Comparison of ENCODE assay signal across 26 cellular contexts in genomic region chr2:85514323-85514722, GRCh38. TPM values are rescaled to one million over a fixed set of nuclear protein-coding genes. Genes with fewer than 3 reads are reported as not detected.
DNase-seq lines count a peak whose midpoint lies in the region; ATAC-seq, FAIRE-seq and TF ChIP-seq lines count a peak whose summit lies in the region.
"Had no signal": no experiment of that assay in that cellular context is flagged by ENCODE, and none has a peak within 500 bp of the region (broad histone marks: within the 10 kb centered on the region; RNA-seq: fewer than 3 reads in every experiment).

No MANE protein-coding gene starts in this region.

- no peaks in the 10 kb centered on the region for H3K79me2 ChIP-seq in K562 (ENCODE audit: control insufficient read depth, insufficient read depth, low read length)

- intact Hi-C loops in Panc1 (cut with micrococcal nuclease; ENCODE audit: unreplicated experiment) (no loop called here), K562 (cut with micrococcal nuclease) (no loop called here)

- in situ Hi-C loops in Panc1 (cut with HindIII; ENCODE audit: low pct_unique_long_range_greater_than_20kb, low sequenced_read_pairs) (no loop called here), K562 (cut with MboI) (no loop called here)

- no peak for TF ChIP-seq POLR2A in K562 (conservative IDR thresholded peaks at IDR 0.05)

- H3K27ac ChIP-seq in C4-2B (peak overlapping the region; percentile 52), Panc1 (ENCODE audit: low read length) (peak overlapping the region; percentile 94), K562 (ENCODE audit: extremely low read depth, low read depth, low read length) (no peak overlapping the region)
- H3K27ac ChIP-seq: 22Rv1; BLaER1 treated with 17β-estradiol and CSF1 and Interleukin-3, amounts not matched to agents 10 nM and 100 nM had no signal

- H3K27me3 ChIP-seq in Panc1 (ENCODE audit: control insufficient read depth, insufficient read depth, low read length) (no peaks in the 10 kb centered on the region), K562 (ENCODE audit: control insufficient read depth in 2 of 2, insufficient read depth in 2 of 2, low read length in 2 of 2) (no peaks in the 10 kb centered on the region)
- H3K27me3 ChIP-seq: BLaER1 treated with 17β-estradiol and CSF1 and Interleukin-3, amounts not matched to agents 10 nM and 100 nM had no signal

- BruUV-seq in Panc1 (replicated peaks; lab: Mats Ljungman, UMichigan) (no TSS peak), K562 (replicated peaks; lab: Mats Ljungman, UMichigan) (no TSS peak)

- no peak for ATAC-seq in Panc1
- ATAC-seq in K562, result no peak
- no peak for ATAC-seq in HG03342 (IDR thresholded peaks at IDR 0.05; ENCODE audit: unreplicated experiment)
- ATAC-seq: A549, GM12878 had no signal

- H3K9me3 ChIP-seq in Panc1 (ENCODE audit: control insufficient read depth, insufficient read depth, low read depth, low read length), result no peaks in the 10 kb centered on the region
- no peaks in the 10 kb centered on the region for H3K9me3 ChIP-seq in K562 (replicated peaks; ENCODE audit: control insufficient read depth, insufficient read depth, low read depth, low read length)
- H3K9me3 ChIP-seq: A549 had no signal

- no peaks in the 10 kb centered on the region for H3K9me1 ChIP-seq in K562 (ENCODE audit: control insufficient read depth, insufficient read depth, low read length)

- no peak overlapping the region for H3K4me3 Mint-ChIP-seq in glutamatergic neuron (ENCODE audit: unreplicated experiment)
- H3K4me3 Mint-ChIP-seq: B cell; CD14-positive monocyte; CD4-positive, alpha-beta memory T cell; CD4-positive, CD25-positive, alpha-beta regulatory T cell; CD8-positive, alpha-beta memory T cell had no signal

- no peaks in the 10 kb centered on the region for H3K4me1 Mint-ChIP-seq in glutamatergic neuron (ENCODE audit: low read depth, unreplicated experiment)
- H3K4me1 Mint-ChIP-seq: B cell; CD4-positive, alpha-beta memory T cell; CD4-positive, CD25-positive, alpha-beta regulatory T cell; CD8-positive, alpha-beta memory T cell had no signal

- TF ChIP-seq RAD21 in K562 (CRISPR knock-in tag; conservative IDR thresholded peaks at IDR 0.05 in 1 of 2, IDR thresholded peaks at IDR 0.05 in 1 of 2), result no peak

- DNase-seq in Panc1 (ENCODE audit: low read depth, low spot score), result no peak
- DNase-seq in K562 (ENCODE audit: extremely low read depth in 1 of 4, low spot score in 3 of 4), result no peak
- no peak for DNase-seq in glutamatergic neuron
- no peak for DNase-seq in kidney glomerular epithelial cell (lab: John Stamatoyannopoulos, UW)
- DNase-seq: AML-193; CD4-positive, alpha-beta memory T cell; CD4-positive, CD25-positive, alpha-beta regulatory T cell; CD8-positive, alpha-beta memory T cell; COR-L47; DMS 273 treated with DMSO at 0.1 percent for 48 hours; DMS153; DMS53; DMS79; DND-41; EL; GDM1 had no signal

- no peak overlapping the region for H3K27ac Mint-ChIP-seq in glutamatergic neuron (ENCODE audit: unreplicated experiment)
- H3K27ac Mint-ChIP-seq: B cell; CD4-positive, CD25-positive, alpha-beta regulatory T cell; CD8-positive, alpha-beta memory T cell had no signal

- POLR2A ChIA-PET in Panc1 (lab: Charles Lee) (interaction anchor here (0.8 kb wide), 1 partner anchor 25 kb away, joined by 3 read pairs; the partner anchor contains the start of gene MAT2A), K562 (lab: Yijun Ruan, JAX) (interaction anchor here (2.4 kb wide), 1 partner anchor 10 kb away, joined by 13 read pairs; no protein-coding TSS in a partner anchor)

- H3K36me3 Mint-ChIP-seq in glutamatergic neuron (ENCODE audit: unreplicated experiment), result no peaks in the 10 kb centered on the region
- H3K36me3 Mint-ChIP-seq: CD14-positive monocyte; CD4-positive, alpha-beta memory T cell; CD8-positive, alpha-beta memory T cell had no signal

- no peaks in the 10 kb centered on the region for H4K20me1 ChIP-seq in K562 (replicated peaks; ENCODE audit: control insufficient read depth, insufficient read depth, low read length)
- H4K20me1 ChIP-seq: BLaER1 treated with 17β-estradiol and CSF1 and Interleukin-3, amounts not matched to agents 10 nM and 100 nM had no signal

- peaks cover 2% of the 10 kb centered on the region for H3K9me3 Mint-ChIP-seq in glutamatergic neuron (ENCODE audit: unreplicated experiment)
- H3K9me3 Mint-ChIP-seq: CD4-positive, alpha-beta memory T cell; CD8-positive, alpha-beta memory T cell had no signal

- H3K36me3 ChIP-seq in Panc1 (ENCODE audit: control insufficient read depth, insufficient read depth, low read length) (no peaks in the 10 kb centered on the region), K562 (ENCODE audit: control insufficient read depth, insufficient read depth, low read length) (no peaks in the 10 kb centered on the region)
- H3K36me3 ChIP-seq: BLaER1 treated with 17β-estradiol and CSF1 and Interleukin-3, amounts not matched to agents 10 nM and 100 nM had no signal

- H3K4me1 ChIP-seq in Panc1 (ENCODE audit: control insufficient read depth, insufficient read depth, low read length), result peaks cover 74% of the 10 kb centered on the region
- peaks cover 4 to 7% of the 10 kb centered on the region in 2 experiments; a peak in 2 of 5 replicates for H3K4me1 ChIP-seq in K562 (replicated peaks in 1 of 2; ENCODE audit: control insufficient read depth in 2 of 2, insufficient read depth in 2 of 2, low read length in 2 of 2)

- H2AFZ ChIP-seq in K562 (ENCODE audit: low read depth, low read length), result no peak overlapping the region

- H3K4me2 ChIP-seq in K562 (ENCODE audit: insufficient read depth, low read length), result no peak overlapping the region
- H3K4me2 ChIP-seq: A549; BLaER1 treated with 17β-estradiol and CSF1 and Interleukin-3, amounts not matched to agents 10 nM and 100 nM had no signal

- peaks cover 2% of the 10 kb centered on the region for H3K27me3 Mint-ChIP-seq in glutamatergic neuron (ENCODE audit: unreplicated experiment)
- H3K27me3 Mint-ChIP-seq: B cell; CD4-positive, alpha-beta memory T cell had no signal

- TF ChIP-seq EP300 in K562 (IDR thresholded peaks at IDR 0.05; ENCODE audit: low read length), result no peak

- no peak overlapping the region for H3K4me3 ChIP-seq in Panc1 (ENCODE audit: low read depth in 2 of 2, low read length in 2 of 2)
- no peak overlapping the region for H3K4me3 ChIP-seq in K562
- H3K4me3 ChIP-seq: A549; BLaER1 treated with 17β-estradiol and CSF1 and Interleukin-3, amounts not matched to agents 10 nM and 100 nM; GM12878 had no signal

- TF ChIP-seq CTCF in C4-2B (conservative IDR thresholded peaks at IDR 0.05), result no peak
- no peak for TF ChIP-seq CTCF in Panc1 (IDR thresholded peaks at IDR 0.05)
- no peak for TF ChIP-seq CTCF in K562 (IDR thresholded peaks at IDR 0.05 in 2 of 3, conservative IDR thresholded peaks at IDR 0.05 in 1 of 3; ENCODE audit: insufficient read depth in 2 of 3, low read depth in 1 of 3, low read length in 3 of 3)
- TF ChIP-seq CTCF in glutamatergic neuron (IDR thresholded peaks at IDR 0.05; ENCODE audit: partially characterized antibody, unreplicated experiment), result no peak

- WGBS in K562 (ENCODE audit: insufficient coverage, low coverage, missing lambda C conversion rate), result 75% methylated on average over 6 of the region's 6 CpGs

- H3K9ac ChIP-seq in K562 (ENCODE audit: insufficient read depth in 1 of 2, low read depth in 2 of 2, low read length in 2 of 2), result no peak overlapping the region
- H3K9ac ChIP-seq: BLaER1 treated with 17β-estradiol and CSF1 and Interleukin-3, amounts not matched to agents 10 nM and 100 nM had no signal

- CTCF ChIA-PET in Panc1 (lab: Charles Lee) (no interaction called here), K562 (lab: Yijun Ruan, JAX; ENCODE audit: low intra/inter-chr PET ratio) (no interaction called here)

- FAIRE-seq in K562 (lab: Jason Lieb, UNC), result no peak
- FAIRE-seq: A549, GM12878, GM12892, GM18507 had no signal

RNA-seq across cellular contexts. Expression of gene MAT2A, which starts 24.6 kb away (rescaled TPM):
- 547 TPM for total RNA-seq in Panc1 (2021; ENCODE audit: unreplicated experiment)
- polyA plus RNA-seq in Panc1 (2012; ENCODE audit: insufficient read length), result 391 TPM
- 2,702 and 3,157 TPM in 2 replicates for total RNA-seq in K562 (2011; cell fraction: chromatin; rRNA removed; ENCODE audit: low replicate concordance)
- 1,250 and 1,264 TPM in 2 replicates for total RNA-seq in K562 (2011; cell fraction: nucleolus; rRNA removed)
- total RNA-seq in K562 (2011; cell fraction: nucleoplasm; rRNA removed), result 2,042 and 2,843 TPM in 2 replicates
- total RNA-seq in K562 (2014; rRNA removed), result 176 and 192 TPM in 2 replicates
- total RNA-seq in K562 (2014; rRNA removed; fragmentation: Illumina TruSeq; extraction: Trizol), result 236 and 242 TPM in 2 replicates
- total RNA-seq in K562 (2015; rRNA removed; fragmentation: Illumina TruSeq; extraction: Trizol), result 215 and 240 TPM in 2 replicates
- 376 and 394 TPM in 2 replicates for total RNA-seq in K562 (2021)
- polyA plus RNA-seq in K562 (2011; rRNA removed), result 606 and 1,027 TPM in 2 replicates
- 192 and 285 TPM in 2 replicates for polyA plus RNA-seq in K562 (2011; cell fraction: cytosol; rRNA removed)
- polyA plus RNA-seq in K562 (2011; cell fraction: nucleus; rRNA removed), result 3,295 and 5,994 TPM in 2 replicates
- polyA plus RNA-seq in K562 (2012), result 368 and 393 TPM in 2 replicates
- 324 and 385 TPM in 2 replicates for polyA plus RNA-seq in K562 (2014; fragmentation: Illumina TruSeq; extraction: Trizol)
- polyA plus RNA-seq in K562 (2014; fragmentation: Nextera tagmentation; extraction: Ambion mirVana), result 100 to 1,000 TPM; 130 to 197 TPM
- polyA plus RNA-seq in K562 (2014; rRNA removed), result 582 and 610 TPM in 2 replicates
- 369 and 549 TPM in 2 replicates for polyA minus RNA-seq in K562 (2011; rRNA and poly(A)+ RNA removed)
- polyA minus RNA-seq in K562 (2011; cell fraction: cytosol; rRNA and poly(A)+ RNA removed), result 138 and 165 TPM in 2 replicates
- polyA minus RNA-seq in K562 (2011; cell fraction: nucleus; rRNA and poly(A)+ RNA removed), result 1,130 and 1,570 TPM in 2 replicates
- total RNA-seq in glutamatergic neuron (ENCODE audit: unreplicated experiment), result 302 TPM

RNA-seq across cellular contexts. Expression of gene GGCX, which starts 47.0 kb away (rescaled TPM):
- total RNA-seq in Panc1 (2021; ENCODE audit: unreplicated experiment), result 64.1 TPM
- 44.9 TPM for polyA plus RNA-seq in Panc1 (2012; ENCODE audit: insufficient read length)
- 126 and 226 TPM in 2 replicates for total RNA-seq in K562 (2011; cell fraction: chromatin; rRNA removed; ENCODE audit: low replicate concordance)
- 103 and 119 TPM in 2 replicates for total RNA-seq in K562 (2011; cell fraction: nucleolus; rRNA removed)
- total RNA-seq in K562 (2011; cell fraction: nucleoplasm; rRNA removed), result 111 and 121 TPM in 2 replicates
- 14.4 and 18.5 TPM in 2 replicates for total RNA-seq in K562 (2014; rRNA removed)
- 23.9 and 24.2 TPM in 2 replicates for total RNA-seq in K562 (2014; rRNA removed; fragmentation: Illumina TruSeq; extraction: Trizol)
- 19.7 and 21.2 TPM in 2 replicates for total RNA-seq in K562 (2015; rRNA removed; fragmentation: Illumina TruSeq; extraction: Trizol)
- 28.1 and 28.4 TPM in 2 replicates for total RNA-seq in K562 (2021)
- polyA plus RNA-seq in K562 (2011; rRNA removed), result 12.5 and 29.2 TPM in 2 replicates
- polyA plus RNA-seq in K562 (2011; cell fraction: cytosol; rRNA removed), result 19.3 and 37.3 TPM in 2 replicates
- polyA plus RNA-seq in K562 (2011; cell fraction: nucleus; rRNA removed), result 22.9 and 43.4 TPM in 2 replicates
- 24.5 and 30.1 TPM in 2 replicates for polyA plus RNA-seq in K562 (2012)
- polyA plus RNA-seq in K562 (2014; fragmentation: Illumina TruSeq; extraction: Trizol), result 22.7 and 23.4 TPM in 2 replicates
- 10 to 100 TPM; 46.7 to 47.1 TPM for polyA plus RNA-seq in K562 (2014; fragmentation: Nextera tagmentation; extraction: Ambion mirVana)
- polyA plus RNA-seq in K562 (2014; rRNA removed), result 29.6 and 31.0 TPM in 2 replicates
- polyA minus RNA-seq in K562 (2011; rRNA and poly(A)+ RNA removed), result 21.2 and 39.3 TPM in 2 replicates
- 6.9 and 15.1 TPM in 2 replicates for polyA minus RNA-seq in K562 (2011; cell fraction: cytosol; rRNA and poly(A)+ RNA removed)
- 31.7 and 35.3 TPM in 2 replicates for polyA minus RNA-seq in K562 (2011; cell fraction: nucleus; rRNA and poly(A)+ RNA removed)
- total RNA-seq in glutamatergic neuron (ENCODE audit: unreplicated experiment), result 49.6 TPM
